12 cellular contexts compared by ENCODE assay signal in the genomic region with DNA sequence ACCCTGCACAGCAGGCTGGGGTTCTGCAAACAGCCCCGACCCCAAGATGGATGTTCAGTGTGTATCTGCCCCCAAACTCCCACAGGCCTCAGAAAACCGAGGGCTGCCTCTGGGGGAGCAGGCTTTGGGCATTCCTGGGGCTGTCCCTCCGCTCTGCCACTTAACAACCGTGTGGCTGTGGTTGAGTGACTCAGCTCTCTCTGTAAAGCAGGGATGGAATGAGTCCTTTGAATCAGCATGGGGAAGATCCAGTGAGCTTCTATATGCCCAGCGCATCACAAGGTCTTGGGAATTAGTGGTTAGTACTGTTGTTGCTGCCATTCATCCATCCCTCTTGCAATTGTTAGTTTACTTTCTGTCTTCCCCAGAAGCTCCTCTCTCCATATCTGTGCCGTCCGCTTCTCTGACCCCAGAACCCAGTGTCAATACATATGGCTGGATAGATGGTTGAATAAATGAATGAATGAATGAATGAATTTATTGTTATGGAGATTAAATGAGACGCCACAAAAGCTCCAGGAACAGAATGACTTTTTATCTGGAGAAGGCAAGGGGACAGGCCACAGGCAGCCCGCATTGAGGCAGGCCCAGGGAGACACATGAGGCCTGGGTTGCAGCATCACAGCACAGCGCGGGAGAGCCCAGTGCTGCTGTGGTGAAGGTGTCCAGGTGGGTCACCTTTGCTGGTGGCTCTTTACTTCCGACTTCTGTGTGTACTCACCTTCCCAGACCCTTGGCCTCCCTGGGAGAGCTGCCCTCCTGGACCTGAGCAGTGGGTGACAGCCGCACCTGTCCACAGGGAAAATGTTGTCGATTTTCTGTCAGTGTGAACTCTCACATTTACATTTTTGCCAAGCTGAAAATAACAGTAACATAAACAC.
A peak's percentile ranks its signal among the peaks of the same experiment; 100 is the strongest.
DNase-seq lines count a peak whose midpoint lies in the region; ATAC-seq, FAIRE-seq and TF ChIP-seq lines count a peak whose summit lies in the region.
"Had no signal": no experiment of that assay in that cellular context is flagged by ENCODE, and none has a peak within 500 bp of the region (broad histone marks: within the 10 kb centered on the region; RNA-seq: fewer than 3 reads in every experiment).

No MANE protein-coding gene starts in this region.

- ATAC-seq in GM18498 (IDR thresholded peaks at IDR 0.05; ENCODE audit: unreplicated experiment) (no peak), HG03432 (IDR thresholded peaks at IDR 0.05; ENCODE audit: unreplicated experiment) (no peak)

- no peak overlapping the region for H3K27ac ChIP-seq in brain microvascular endothelial cell
- H3K27ac ChIP-seq: KMS-11 had no signal

- no peaks in the 10 kb centered on the region for H3K36me3 ChIP-seq in brain microvascular endothelial cell (replicated peaks)

- FAIRE-seq in D721Med (lab: Jason Lieb, UNC): no peak

- TF ChIP-seq CTCF in brain microvascular endothelial cell (IDR thresholded peaks at IDR 0.05; ENCODE audit: low read depth, low read length, missing control alignments) (no peak), D721Med (IDR thresholded peaks at IDR 0.05; ENCODE audit: insufficient read depth, missing control alignments) (no peak)

- no peak overlapping the region for H3K4me3 ChIP-seq in brain microvascular endothelial cell (ENCODE audit: low read depth, low read length)

- DNase-seq in stimulated activated CD4-positive, alpha-beta T cell treated with anti-CD3 and anti-CD28 coated beads, Interleukin-1b, Interleukin-23, amount 100 ng/mL, for 48 hours: peak; percentile 40
- no peak for DNase-seq in stimulated activated CD4-positive, alpha-beta T cell treated with anti-CD3 and anti-CD28 coated beads, Interleukin-4, amount 100 ng/mL, for 1 hour
- peak; percentile 81 for DNase-seq in brain microvascular endothelial cell
- DNase-seq in myocyte (ENCODE audit: low read depth): peak; percentile 93
- DNase-seq in D721Med (ENCODE audit: insufficient read length, low spot score): no peak
- DNase-seq in T-helper 1 cell: no peak
- DNase-seq: central memory CD4-positive, alpha-beta T cell; naive B cell; T-helper 9 cell had no signal

- in situ Hi-C loops in brain microvascular endothelial cell (cut with HindIII; ENCODE audit: low pct_ligation_motif_present, low sequenced_read_pairs): no loop called here

- no peaks in the 10 kb centered on the region for H3K27me3 ChIP-seq in brain microvascular endothelial cell (replicated peaks)

Comparison
In these comparisons a context has a peak if more than half of its experiments do, and no peak if none do; other contexts are left out.
1. DNase-seq: peak in stimulated activated CD4-positive, alpha-beta T cell treated with anti-CD3 and anti-CD28 coated beads, Interleukin-1b, Interleukin-23, amount 100 ng/mL, for 48 hours (single experiment), brain microvascular endothelial cell (single experiment) and myocyte (single experiment); none in stimulated activated CD4-positive, alpha-beta T cell treated with anti-CD3 and anti-CD28 coated beads, Interleukin-4, amount 100 ng/mL, for 1 hour (single experiment), D721Med (single experiment) and T-helper 1 cell (0 of 5).